In genomic region chr3:116139607-116140006, GRCh38 we compare ENCODE assay signal across 12 cellular contexts.
DNase-seq lines count a peak whose midpoint lies in the region; ATAC-seq lines count a peak whose summit lies in the region.
"Had no signal": no experiment of that assay in that cellular context is flagged by ENCODE, and none has a peak within 500 bp of the region (broad histone marks: within the 10 kb centered on the region; RNA-seq: fewer than 3 reads in every experiment).

No MANE protein-coding gene starts in this region.

- no peak overlapping the region for H2BK12ac ChIP-seq in mesenchymal stem cell (ENCODE audit: low read length in 2 of 2)

- no peak overlapping the region for H3K27ac ChIP-seq in mesenchymal stem cell (ENCODE audit: low read length, poor library complexity, severe bottlenecking)

- 80% methylated on average over 2 of the region's 2 CpGs for WGBS in mesenchymal stem cell

- H3K4me1 Mint-ChIP-seq in activated T-helper 17 cell treated with anti-CD3 and anti-CD28 coated beads, Interleukin-2, amount 50 U/mL, for 72 hours: no peaks in the 10 kb centered on the region
- H3K4me1 Mint-ChIP-seq: stimulated activated effector memory CD8-positive, alpha-beta T cell treated with anti-CD3 and anti-CD28 coated beads, Interleukin-12 subunit alpha, Interleukin-12 subunit beta, amount 100 ng/mL, for 72 hours had no signal

- H3K14ac ChIP-seq in mesenchymal stem cell (ENCODE audit: low read length in 2 of 2): no peak overlapping the region

- H3K4me3 ChIP-seq in mesenchymal stem cell (ENCODE audit: insufficient read depth in 1 of 2, low read depth in 1 of 2, low read length in 2 of 2): no peak overlapping the region

- no peak overlapping the region for H4K8ac ChIP-seq in mesenchymal stem cell (ENCODE audit: low read length)

- H3K4me1 ChIP-seq in mesenchymal stem cell (ENCODE audit: control insufficient read depth, insufficient read depth, low read depth, low read length): peaks cover 2% of the 10 kb centered on the region

- H3K4ac ChIP-seq in mesenchymal stem cell (ENCODE audit: low read depth in 1 of 2, low read length in 2 of 2): no peak overlapping the region

- no peak overlapping the region for H2BK120ac ChIP-seq in mesenchymal stem cell (ENCODE audit: low read depth, low read length)

- DNase-seq in RPMI7951 (ENCODE audit: low read depth): peak; percentile 50
- peak; percentile 49 for DNase-seq in mesenchymal stem cell
- no peak for DNase-seq in G401 (ENCODE audit: low spot score)
- no peak for DNase-seq in CD1c-positive myeloid dendritic cell (ENCODE audit: extremely low spot score)
- no peak for DNase-seq in NCI-H1048 (lab: John Stamatoyannopoulos, UW)
- DNase-seq: activated T-cell treated with anti-CD3 and anti-CD28 coated beads, Interleukin-2, amount 50 U/mL, for 4 hours; Right ventricle myocardium superior; stimulated activated CD4-positive, alpha-beta T cell treated with anti-CD3 and anti-CD28 coated beads, Interleukin-2, amount 100 ng/mL, for 24 hours had no signal

- peaks cover 9% of the 10 kb centered on the region for H3K79me1 ChIP-seq in mesenchymal stem cell (replicated peaks; ENCODE audit: low read length, poor library complexity, severe bottlenecking)

- no peak overlapping the region for H2AK5ac ChIP-seq in mesenchymal stem cell (ENCODE audit: low read length, severe bottlenecking)

- H3K9me3 ChIP-seq in mesenchymal stem cell (ENCODE audit: control insufficient read depth, low read length): no peaks in the 10 kb centered on the region

- no peak overlapping the region for H2BK15ac ChIP-seq in mesenchymal stem cell (ENCODE audit: low read depth, poor library complexity, severe bottlenecking)

- no peaks in the 10 kb centered on the region for H3K27me3 Mint-ChIP-seq in activated T-helper 17 cell treated with anti-CD3 and anti-CD28 coated beads, Interleukin-2, amount 50 U/mL, for 72 hours

- H3K36me3 ChIP-seq in mesenchymal stem cell (ENCODE audit: control insufficient read depth in 1 of 2, insufficient read depth in 2 of 2, low read depth in 1 of 2, low read length in 2 of 2): no peaks in the 10 kb centered on the region

- ATAC-seq in GM18517 (IDR thresholded peaks at IDR 0.05; ENCODE audit: unreplicated experiment) (peak; percentile 20), HG02623 (IDR thresholded peaks at IDR 0.05; ENCODE audit: unreplicated experiment) (peak; percentile 44)
- ATAC-seq in activated T-helper 17 cell treated with anti-CD3 and anti-CD28 coated beads, Interleukin-2, amount 50 U/mL, for 72 hours (replicated peaks): no peak
- ATAC-seq: activated T-cell treated with anti-CD3 and anti-CD28 coated beads, Interleukin-2, amount 50 U/mL, for 4 hours; stimulated activated effector memory CD8-positive, alpha-beta T cell treated with anti-CD3 and anti-CD28 coated beads, Interleukin-12 subunit alpha, Interleukin-12 subunit beta, amount 100 ng/mL, for 72 hours had no signal

- H3K18ac ChIP-seq in mesenchymal stem cell (ENCODE audit: low read depth in 1 of 2, low read length in 2 of 2): no peak overlapping the region

- no peaks in the 10 kb centered on the region for H3K27me3 ChIP-seq in mesenchymal stem cell (ENCODE audit: control insufficient read depth in 1 of 2, insufficient read depth in 1 of 2, low read length in 2 of 2)

- H3K27ac Mint-ChIP-seq in activated T-helper 17 cell treated with anti-CD3 and anti-CD28 coated beads, Interleukin-2, amount 50 U/mL, for 72 hours: no peak overlapping the region
- H3K27ac Mint-ChIP-seq: stimulated activated effector memory CD8-positive, alpha-beta T cell treated with anti-CD3 and anti-CD28 coated beads, Interleukin-12 subunit alpha, Interleukin-12 subunit beta, amount 100 ng/mL, for 72 hours had no signal

- in situ Hi-C loops in G401 (cut with HindIII; ENCODE audit: low sequenced_read_pairs): loop anchor here (25.0 kb wide), 1 partner anchor 298 kb away; the partner anchor contains the start of gene LSAMP

- no peak overlapping the region for H2AFZ ChIP-seq in mesenchymal stem cell (ENCODE audit: low read depth, low read length)

- H3K36me3 Mint-ChIP-seq in activated T-helper 17 cell treated with anti-CD3 and anti-CD28 coated beads, Interleukin-2, amount 50 U/mL, for 72 hours (ENCODE audit: low read depth): no peaks in the 10 kb centered on the region
- H3K36me3 Mint-ChIP-seq: stimulated activated effector memory CD8-positive, alpha-beta T cell treated with anti-CD3 and anti-CD28 coated beads, Interleukin-12 subunit alpha, Interleukin-12 subunit beta, amount 100 ng/mL, for 72 hours had no signal

- no peak overlapping the region for H3K4me2 ChIP-seq in mesenchymal stem cell (ENCODE audit: low read length, poor library complexity, severe bottlenecking)

- no peak overlapping the region for H3K4me3 Mint-ChIP-seq in activated T-helper 17 cell treated with anti-CD3 and anti-CD28 coated beads, Interleukin-2, amount 50 U/mL, for 72 hours
- H3K4me3 Mint-ChIP-seq: activated T-cell treated with anti-CD3 and anti-CD28 coated beads, Interleukin-2, amount 50 U/mL, for 4 hours; stimulated activated effector memory CD8-positive, alpha-beta T cell treated with anti-CD3 and anti-CD28 coated beads, Interleukin-12 subunit alpha, Interleukin-12 subunit beta, amount 100 ng/mL, for 72 hours had no signal

- peak overlapping the region; percentile 61 for H3K9ac ChIP-seq in mesenchymal stem cell (ENCODE audit: low read length)

- H3K23ac ChIP-seq in mesenchymal stem cell (ENCODE audit: low read length in 2 of 2): no peak overlapping the region

- H2BK5ac ChIP-seq in mesenchymal stem cell (ENCODE audit: low read depth, low read length, poor library complexity, severe bottlenecking): no peak overlapping the region

- no peaks in the 10 kb centered on the region for H3K9me3 Mint-ChIP-seq in activated T-helper 17 cell treated with anti-CD3 and anti-CD28 coated beads, Interleukin-2, amount 50 U/mL, for 72 hours
- H3K9me3 Mint-ChIP-seq: activated T-cell treated with anti-CD3 and anti-CD28 coated beads, Interleukin-2, amount 50 U/mL, for 4 hours had no signal

- H4K91ac ChIP-seq in mesenchymal stem cell (ENCODE audit: low read length): no peak overlapping the region

Comparison
In these comparisons a context has a peak if more than half of its experiments do, and no peak if none do; other contexts are left out.
1. DNase-seq: peak in RPMI7951 (single experiment) and mesenchymal stem cell (single experiment); none in G401 (single experiment), CD1c-positive myeloid dendritic cell (single experiment) and NCI-H1048 (single experiment).